8 cellular contexts compared by ENCODE assay signal in the genomic region with DNA sequence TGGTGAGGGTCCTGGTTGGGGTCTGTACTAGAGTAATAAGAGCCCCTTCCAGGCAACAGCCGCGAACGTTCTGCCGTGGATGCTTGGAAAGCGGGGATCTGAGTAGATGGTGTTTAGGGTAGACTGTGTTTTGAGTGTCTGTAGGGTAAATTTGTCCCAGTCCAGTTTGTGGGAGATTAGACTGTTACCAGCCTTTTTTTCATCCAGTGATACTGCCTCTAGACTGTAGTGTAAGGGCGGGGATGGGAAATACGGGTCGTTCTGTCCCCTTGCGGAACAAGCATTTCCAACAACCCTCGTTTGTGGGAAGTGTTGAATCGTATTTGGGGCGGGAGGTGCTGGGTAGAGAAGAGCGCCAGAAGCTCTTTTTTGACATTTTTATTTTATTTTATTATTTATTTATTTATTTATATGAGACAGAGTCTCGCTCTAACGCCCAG. TPM values are rescaled to one million over a fixed set of nuclear protein-coding genes. Genes with fewer than 3 reads are reported as not detected.
DNase-seq lines count a peak whose midpoint lies in the region; ATAC-seq, FAIRE-seq and TF ChIP-seq lines count a peak whose summit lies in the region.

No MANE protein-coding gene starts in this region.

- H3K36me3 Mint-ChIP-seq in brain, result peaks cover 13% of the 10 kb centered on the region
- H3K36me3 Mint-ChIP-seq in immature natural killer cell, result peaks cover 0 to 5% (median 4%) of the 10 kb centered on the region in 3 donors
- peaks cover 12 to 27% of the 10 kb centered on the region in 2 donors for H3K36me3 Mint-ChIP-seq in stimulated activated naive B cell treated with anti-CD40 and anti-IgM and Interleukin-4, amounts not matched to agents 10 μg/mL and 1 μg/mL and 100 μg/mL, for 72 hours

- CTCF ChIA-PET in A549 (lab: Yijun Ruan, JAX), result no interaction called here

- TF ChIP-seq CTCF in A549 (IDR thresholded peaks at IDR 0.05) (no peak), brain (conservative IDR thresholded peaks at IDR 0.05) (no peak)

- TF ChIP-seq POLR2A in A549 (IDR thresholded peaks at IDR 0.05; ENCODE audit: low read length), result no peak

- POLR2A ChIA-PET in A549 (lab: Yijun Ruan, JAX), result interaction anchor here (1.3 to 1.5 kb wide), 2 partner anchors 33 to 58 kb away, joined by 3 to 5 read pairs; partner anchors contain the start of gene ZNF106

- H3K27ac ChIP-seq in A549, result peak overlapping the region; percentile 86 to 98

- H3K27ac Mint-ChIP-seq in brain (peak overlapping the region; percentile 91 to 98 (median 98)), immature natural killer cell (peak overlapping the region; percentile 89 to 98 (median 94))
- peak overlapping the region; percentile 96 for H3K27ac Mint-ChIP-seq in stimulated activated naive B cell treated with anti-CD40 and anti-IgM and Interleukin-4, amounts not matched to agents 10 μg/mL and 1 μg/mL and 100 μg/mL, for 72 hours

- ATAC-seq in A549 (peak; percentile 57 to 76), HG02840 (IDR thresholded peaks at IDR 0.05; ENCODE audit: low FRiP score, unreplicated experiment) (peak; percentile 8), HG03520 (IDR thresholded peaks at IDR 0.05; ENCODE audit: unreplicated experiment) (no peak)
- peak; percentile 49 to 55 for ATAC-seq in stimulated activated naive B cell treated with anti-CD40 and anti-IgM and Interleukin-4, amounts not matched to agents 10 μg/mL and 1 μg/mL and 100 μg/mL, for 72 hours (replicated peaks)

- 2% methylated on average over 15 of the region's 15 CpGs for WGBS in A549 (ENCODE audit: missing lambda C conversion rate)

- peak overlapping the region; percentile 95 to 97 (median 96) for H3K4me3 Mint-ChIP-seq in brain
- peak overlapping the region; percentile 92 to 99 (median 97) for H3K4me3 Mint-ChIP-seq in immature natural killer cell
- H3K4me3 Mint-ChIP-seq in stimulated activated naive B cell treated with anti-CD40 and anti-IgM and Interleukin-4, amounts not matched to agents 10 μg/mL and 1 μg/mL and 100 μg/mL, for 72 hours, result peak overlapping the region; percentile 94 to 95

- H3K9me3 ChIP-seq in A549, result no peaks in the 10 kb centered on the region

- H3K4me1 ChIP-seq in A549, result peaks cover 16% of the 10 kb centered on the region; the same call in 2 of the 3 replicates

- no peak for FAIRE-seq in A549 (lab: Jason Lieb, UNC)

- H3K4me3 ChIP-seq in A549, result peak overlapping the region; percentile 77

- peak; percentile 27 to 35 for DNase-seq in A549 (ENCODE audit: low read depth in 1 of 2, low spot score in 1 of 2)
- peak; percentile 8 for DNase-seq in GM04503 (ENCODE audit: low read depth)
- peak; percentile 60 for DNase-seq in NCI-H748 (lab: John Stamatoyannopoulos, UW; ENCODE audit: unreplicated experiment)
- DNase-seq in immature natural killer cell, result no peak
- DNase-seq in stimulated activated naive B cell treated with anti-CD40 and anti-IgM and Interleukin-4, amounts not matched to agents 10 μg/mL and 1 μg/mL and 100 μg/mL, for 72 hours, result no peak

- H3K27me3 Mint-ChIP-seq in brain (peaks cover 9% of the 10 kb centered on the region), immature natural killer cell (ENCODE audit: low read depth in 3 of 3) (peaks cover 7 to 14% (median 12%) of the 10 kb centered on the region in 3 donors)
- no peaks in the 10 kb centered on the region for H3K27me3 Mint-ChIP-seq in stimulated activated naive B cell treated with anti-CD40 and anti-IgM and Interleukin-4, amounts not matched to agents 10 μg/mL and 1 μg/mL and 100 μg/mL, for 72 hours

- H3K9me3 Mint-ChIP-seq in brain (no peaks in the 10 kb centered on the region), immature natural killer cell (peaks cover 0 to 1% (median 0%) of the 10 kb centered on the region in 6 donors)
- H3K9me3 Mint-ChIP-seq in stimulated activated naive B cell treated with anti-CD40 and anti-IgM and Interleukin-4, amounts not matched to agents 10 μg/mL and 1 μg/mL and 100 μg/mL, for 72 hours, result no peaks in the 10 kb centered on the region

- no peak for TF ChIP-seq EP300 in A549 (IDR thresholded peaks at IDR 0.05)

- peak overlapping the region; percentile 80 for H3K4me2 ChIP-seq in A549

- peaks cover 69% of the 10 kb centered on the region for H3K4me1 Mint-ChIP-seq in brain
- H3K4me1 Mint-ChIP-seq in immature natural killer cell, result peaks cover 35 to 68% of the 10 kb centered on the region in 2 donors
- peaks cover 29 to 62% of the 10 kb centered on the region in 2 donors for H3K4me1 Mint-ChIP-seq in stimulated activated naive B cell treated with anti-CD40 and anti-IgM and Interleukin-4, amounts not matched to agents 10 μg/mL and 1 μg/mL and 100 μg/mL, for 72 hours

- no peak for TF ChIP-seq RAD21 in A549 (conservative IDR thresholded peaks at IDR 0.05 in 1 of 2, IDR thresholded peaks at IDR 0.05 in 1 of 2)

TF ChIP-seq in A549, 52 proteins besides CTCF, POLR2A, EP300 and RAD21:
- TF ChIP-seq KDM5A (IDR thresholded peaks at IDR 0.05) (peak; percentile 28; the same call in 1 of the 2 replicates), USF2 (IDR thresholded peaks at IDR 0.05) (no peak)

RNA-seq across cellular contexts. Expression of gene HAUS2, which starts 0.4 kb away (rescaled TPM):
- polyA plus RNA-seq in A549 (2011; rRNA removed), result 29.7 and 31.0 TPM in 2 replicates
- polyA plus RNA-seq in A549 (2012; cell fraction: cytosol; rRNA removed), result 10.3 and 10.4 TPM in 2 replicates
- polyA plus RNA-seq in A549 (2012; cell fraction: nucleus; rRNA removed), result 3.7 and 6.2 TPM in 2 replicates
- 13.3 to 16.3 TPM (median 15.7 TPM) in 3 replicates for polyA plus RNA-seq in A549 (2017; fragmentation: RNase III; extraction: RNeasy Plus Mini Kit Qiagen cat#74134 plus additional on column Dnase treatment)
- 6.7 and 7.1 TPM in 2 replicates for polyA minus RNA-seq in A549 (2011; rRNA and poly(A)+ RNA removed)
- polyA plus RNA-seq in brain (ENCODE audit: insufficient read depth, low read depth, low replicate concordance), result 15.9 TPM
- 10 to 100 TPM; 18.5 to 37.0 (median 31.5) TPM for polyA plus RNA-seq in immature natural killer cell

RNA-seq across cellular contexts. Expression of gene LRRC57, which starts 0.5 kb away (rescaled TPM):
- polyA plus RNA-seq in A549 (2011; rRNA removed) (12.3 and 13.1 TPM in 2 replicates), A549 (2017; fragmentation: RNase III; extraction: RNeasy Plus Mini Kit Qiagen cat#74134 plus additional on column Dnase treatment) (7.4 to 9.7 TPM (median 9.2 TPM) in 3 replicates), brain (ENCODE audit: insufficient read depth, low read depth, low replicate concordance) (19.1 TPM), immature natural killer cell (10 to 100 TPM in 1 of 3 donors, 1 to 10 TPM in 2; 1.2 to 14.0 (median 8.6) TPM)
- polyA plus RNA-seq in A549 (2012; cell fraction: cytosol; rRNA removed), result 5.0 TPM in 2 replicates
- polyA plus RNA-seq in A549 (2012; cell fraction: nucleus; rRNA removed), result 1.6 and 2.4 TPM in 2 replicates
- polyA minus RNA-seq in A549 (2011; rRNA and poly(A)+ RNA removed), result 4.0 and 6.0 TPM in 2 replicates

RNA-seq across cellular contexts. Expression of gene STARD9, which starts 26.3 kb away (rescaled TPM):
- polyA plus RNA-seq in A549 (2011; rRNA removed) (1.2 and 2.0 TPM in 2 replicates), A549 (2017; fragmentation: RNase III; extraction: RNeasy Plus Mini Kit Qiagen cat#74134 plus additional on column Dnase treatment) (1.2 to 1.5 TPM (median 1.3 TPM) in 3 replicates), brain (ENCODE audit: insufficient read depth, low read depth, low replicate concordance) (1.6 TPM), immature natural killer cell (1 to 10 TPM in 2 of 3 donors, not detected in 1; 1.1 to 2.3 TPM)
- 0.63 and 0.79 TPM in 2 replicates for polyA plus RNA-seq in A549 (2012; cell fraction: cytosol; rRNA removed)
- 3.5 and 5.8 TPM in 2 replicates for polyA plus RNA-seq in A549 (2012; cell fraction: nucleus; rRNA removed)
- polyA minus RNA-seq in A549 (2011; rRNA and poly(A)+ RNA removed), result 3.3 TPM in 2 replicates

RNA-seq across cellular contexts. Expression of gene SNAP23, which starts 53.6 kb away (rescaled TPM):
- polyA plus RNA-seq in A549 (2011; rRNA removed), result 25.9 and 33.6 TPM in 2 replicates
- polyA plus RNA-seq in A549 (2012; cell fraction: cytosol; rRNA removed), result 12.2 and 12.3 TPM in 2 replicates
- 4.7 and 9.1 TPM in 2 replicates for polyA plus RNA-seq in A549 (2012; cell fraction: nucleus; rRNA removed)
- 44.5 to 52.0 TPM (median 51.2 TPM) in 3 replicates for polyA plus RNA-seq in A549 (2017; fragmentation: RNase III; extraction: RNeasy Plus Mini Kit Qiagen cat#74134 plus additional on column Dnase treatment)
- polyA minus RNA-seq in A549 (2011; rRNA and poly(A)+ RNA removed), result 8.3 and 9.2 TPM in 2 replicates
- polyA plus RNA-seq in brain (ENCODE audit: insufficient read depth, low read depth, low replicate concordance), result 12.8 TPM
- 10 to 100 TPM; 79.2 to 95.4 (median 85.8) TPM for polyA plus RNA-seq in immature natural killer cell

RNA-seq across cellular contexts. Expression of gene ZNF106, which starts 58.1 kb away (rescaled TPM):
- polyA plus RNA-seq in A549 (2011; rRNA removed) (19.3 and 19.4 TPM in 2 replicates), A549 (2017; fragmentation: RNase III; extraction: RNeasy Plus Mini Kit Qiagen cat#74134 plus additional on column Dnase treatment) (7.7 to 8.4 TPM (median 7.8 TPM) in 3 replicates), brain (ENCODE audit: insufficient read depth, low read depth, low replicate concordance) (19.3 TPM), immature natural killer cell (10 to 100 TPM; 20.3 to 65.5 (median 21.7) TPM)
- 4.0 and 4.9 TPM in 2 replicates for polyA plus RNA-seq in A549 (2012; cell fraction: cytosol; rRNA removed)
- polyA plus RNA-seq in A549 (2012; cell fraction: nucleus; rRNA removed), result 2.5 and 3.3 TPM in 2 replicates
- 31.2 and 34.1 TPM in 2 replicates for polyA minus RNA-seq in A549 (2011; rRNA and poly(A)+ RNA removed)

Comparison
In these comparisons a context has a peak if more than half of its experiments do, and no peak if none do; other contexts are left out.
1. DNase-seq: peak in A549 (2 of 2), GM04503 (single experiment) and NCI-H748 (single experiment); none in immature natural killer cell (0 of 3) and stimulated activated naive B cell treated with anti-CD40 and anti-IgM and Interleukin-4, amounts not matched to agents 10 μg/mL and 1 μg/mL and 100 μg/mL, for 72 hours (single experiment).
2. Peak in every context shown above with its lines, with median percentiles within 50 percentile points of each other: H3K27ac Mint-ChIP-seq and H3K4me3 Mint-ChIP-seq.